1 cellular context compared by ENCODE assay signal in genomic region chr17:57984936-57985674, GRCh38.
TF ChIP-seq lines count a peak whose summit lies in the region.

No MANE protein-coding gene starts in this region.

TF ChIP-seq in SK-N-SH treated with all-trans-retinoic acid at 6 μM for 48 hours, 23 proteins besides CTCF, POLR2A, EP300 and RAD21 (continued from another document):
- no peak for TF ChIP-seq TOX (CRISPR knock-in tag; IDR thresholded peaks at IDR 0.05; ENCODE audit: borderline replicate concordance)
- TF ChIP-seq ISL1 (CRISPR knock-in tag; IDR thresholded peaks at IDR 0.05) = no peak
- TF ChIP-seq ZC3H10 (CRISPR knock-in tag; IDR thresholded peaks at IDR 0.05) = no peak
- TF ChIP-seq RARB (CRISPR knock-in tag; IDR thresholded peaks at IDR 0.05) = no peak
- TF ChIP-seq GLIS3 (CRISPR knock-in tag; IDR thresholded peaks at IDR 0.05) = no peak
